ENCODE assay signal across 8 cellular contexts in the genomic region with DNA sequence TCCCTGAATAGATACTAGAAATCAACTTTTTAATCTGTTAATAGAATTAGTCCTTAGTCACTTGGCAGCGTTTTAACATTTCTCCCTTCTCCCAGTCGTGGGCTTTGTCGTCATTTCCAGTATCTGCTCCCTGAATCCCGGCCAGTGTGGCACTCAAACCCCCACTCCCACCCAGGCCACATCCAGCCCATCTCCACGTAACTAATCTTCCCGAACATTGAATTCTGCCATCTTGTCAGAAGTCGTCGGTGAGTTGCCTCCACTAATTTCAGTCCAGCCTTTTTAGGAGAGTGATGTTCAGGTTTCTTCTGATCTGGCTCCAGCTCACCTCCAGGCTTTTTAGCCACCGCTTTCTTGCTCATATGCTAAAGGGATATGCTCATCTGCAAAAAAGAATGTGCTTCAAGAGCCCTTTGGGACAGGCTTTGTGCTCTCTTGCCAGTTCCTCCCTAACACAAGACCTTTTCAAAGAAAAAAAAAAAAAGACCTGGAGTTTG. TPM values are rescaled to one million over a fixed set of nuclear protein-coding genes. Genes with fewer than 3 reads are reported as not detected.
DNase-seq lines count a peak whose midpoint lies in the region; ATAC-seq and TF ChIP-seq lines count a peak whose summit lies in the region.

No MANE protein-coding gene starts in this region.

- no peak for TF ChIP-seq CTCF in gastrocnemius medialis (IDR thresholded peaks at IDR 0.05 in 4 of 5, conservative IDR thresholded peaks at IDR 0.05 in 1 of 5)

- intact Hi-C loops in activated CD4-positive, alpha-beta memory T cell treated with anti-CD3 and anti-CD28 coated beads for 36 hours (cut with micrococcal nuclease): loop anchor here (5.0 kb wide), 2 partner anchors 470 to 1040 kb away; a partner anchor contains a TSS
- intact Hi-C loops in gastrocnemius medialis (cut with DNase I; ENCODE audit: low total_unique reads): loop anchor here (5.0 kb wide), 2 partner anchors 455 to 470 kb away; a partner anchor contains a TSS

- H3K27ac Mint-ChIP-seq in activated naive CD4-positive, alpha-beta T cell treated with anti-CD3 and anti-CD28 coated beads, Interleukin-2, amount 10 ng/mL, durations not matched to agents 7 days and 5 days: peak overlapping the region; percentile 83
- H3K27ac Mint-ChIP-seq in activated CD4-positive, alpha-beta memory T cell treated with anti-CD3 and anti-CD28 coated beads for 36 hours: peak overlapping the region; percentile 75

- no peaks in the 10 kb centered on the region for H3K9me3 ChIP-seq in gastrocnemius medialis

- POLR2A ChIA-PET in activated CD4-positive, alpha-beta memory T cell treated with anti-CD3 and anti-CD28 coated beads for 36 hours (lab: Charles Lee): interaction anchor here (0.6 kb wide), 1 partner anchor 24 kb away, joined by 4 read pairs; no protein-coding TSS in a partner anchor

- H3K9me3 Mint-ChIP-seq in activated naive CD4-positive, alpha-beta T cell treated with anti-CD3 and anti-CD28 coated beads, Interleukin-2, amount 10 ng/mL, durations not matched to agents 7 days and 5 days: no peaks in the 10 kb centered on the region
- no peaks in the 10 kb centered on the region for H3K9me3 Mint-ChIP-seq in activated CD4-positive, alpha-beta memory T cell treated with anti-CD3 and anti-CD28 coated beads for 36 hours

- peaks cover 51% of the 10 kb centered on the region for H3K4me1 Mint-ChIP-seq in activated naive CD4-positive, alpha-beta T cell treated with anti-CD3 and anti-CD28 coated beads, Interleukin-2, amount 10 ng/mL, durations not matched to agents 7 days and 5 days
- H3K4me1 Mint-ChIP-seq in activated CD4-positive, alpha-beta memory T cell treated with anti-CD3 and anti-CD28 coated beads for 36 hours (ENCODE audit: low read depth): peaks cover 36% of the 10 kb centered on the region

- H3K36me3 ChIP-seq in gastrocnemius medialis: no peaks in the 10 kb centered on the region

- H3K36me3 Mint-ChIP-seq in activated naive CD4-positive, alpha-beta T cell treated with anti-CD3 and anti-CD28 coated beads, Interleukin-2, amount 10 ng/mL, durations not matched to agents 7 days and 5 days: peaks cover 29% of the 10 kb centered on the region
- H3K36me3 Mint-ChIP-seq in activated CD4-positive, alpha-beta memory T cell treated with anti-CD3 and anti-CD28 coated beads for 36 hours: peaks cover 36% of the 10 kb centered on the region

- H3K27me3 ChIP-seq in gastrocnemius medialis: no peaks in the 10 kb centered on the region

- in situ Hi-C loops in gastrocnemius medialis (cut with MboI; ENCODE audit: low sequenced_read_pairs in 4 of 4): loop anchor here in 1 of 4 donors (10.0 kb wide), 2 partner anchors 52 to 148 kb away; a partner anchor contains a TSS

- TF ChIP-seq POLR2A in gastrocnemius medialis (IDR thresholded peaks at IDR 0.05): no peak

- CTCF ChIA-PET in activated naive CD4-positive, alpha-beta T cell treated with anti-CD3 and anti-CD28 coated beads, Interleukin-2, amount 10 ng/mL, durations not matched to agents 7 days and 5 days (lab: Charles Lee): interaction anchor here (1.6 kb wide), 1 partner anchor 51 kb away, joined by 4 read pairs; a partner anchor contains a TSS
- CTCF ChIA-PET in activated CD4-positive, alpha-beta memory T cell treated with anti-CD3 and anti-CD28 coated beads for 36 hours (lab: Charles Lee): interaction anchor here (5.0 kb wide), 1 partner anchor 51 kb away, joined by 53 read pairs; a partner anchor contains a TSS

- H3K4me3 ChIP-seq in gastrocnemius medialis: peak overlapping the region; percentile 72 to 95 (median 77)

- H3K4me1 ChIP-seq in gastrocnemius medialis: peaks cover 32 to 39% of the 10 kb centered on the region in 2 donors

- DNase-seq in activated naive CD4-positive, alpha-beta T cell treated with anti-CD3 and anti-CD28 coated beads, Interleukin-2, amount 10 ng/mL, durations not matched to agents 7 days and 5 days: no peak
- no peak for DNase-seq in activated naive CD4-positive, alpha-beta T cell treated with Interleukin-2 at 50 U/mL for 16 hours
- peak; percentile 13 for DNase-seq in activated CD4-positive, alpha-beta memory T cell treated with anti-CD3 and anti-CD28 coated beads for 36 hours
- DNase-seq in globus pallidus (ENCODE audit: low spot score) (peak; percentile 40), gastrocnemius medialis (no peak), foreskin melanocyte (no peak), NCI-H128 (lab: John Stamatoyannopoulos, UW; ENCODE audit: unreplicated experiment) (no peak), putamen (ENCODE audit: low spot score) (no peak)

- H3K4me3 Mint-ChIP-seq in activated naive CD4-positive, alpha-beta T cell treated with anti-CD3 and anti-CD28 coated beads, Interleukin-2, amount 10 ng/mL, durations not matched to agents 7 days and 5 days: peak overlapping the region; percentile 80
- peak overlapping the region; percentile 88 for H3K4me3 Mint-ChIP-seq in activated CD4-positive, alpha-beta memory T cell treated with anti-CD3 and anti-CD28 coated beads for 36 hours

- no peak for ATAC-seq in gastrocnemius medialis

- peak overlapping the region; percentile 83 to 96 (median 91) for H3K27ac ChIP-seq in gastrocnemius medialis

- no peaks in the 10 kb centered on the region for H3K27me3 Mint-ChIP-seq in activated naive CD4-positive, alpha-beta T cell treated with anti-CD3 and anti-CD28 coated beads, Interleukin-2, amount 10 ng/mL, durations not matched to agents 7 days and 5 days
- H3K27me3 Mint-ChIP-seq in activated CD4-positive, alpha-beta memory T cell treated with anti-CD3 and anti-CD28 coated beads for 36 hours: no peaks in the 10 kb centered on the region

RNA-seq across cellular contexts. Expression of a gene that starts 1.3 kb away (rescaled TPM):
- 10 to 100 TPM; 50.4 to 56.8 TPM for total RNA-seq in activated CD4-positive, alpha-beta memory T cell treated with anti-CD3 and anti-CD28 coated beads for 36 hours
- total RNA-seq in gastrocnemius medialis: 10 to 100 TPM; 23.5 to 80.3 (median 48.9) TPM

RNA-seq across cellular contexts. Expression of a gene that starts 51.0 kb away (rescaled TPM):
- total RNA-seq in activated CD4-positive, alpha-beta memory T cell treated with anti-CD3 and anti-CD28 coated beads for 36 hours: 10 to 100 TPM; 19.2 to 19.7 TPM
- total RNA-seq in gastrocnemius medialis: 1 to 10 TPM; 2.4 to 7.6 (median 5.1) TPM

Comparison
In these comparisons a context has a peak if more than half of its experiments do, and no peak if none do; other contexts are left out.
1. DNase-seq: peak in activated CD4-positive, alpha-beta memory T cell treated with anti-CD3 and anti-CD28 coated beads for 36 hours (single experiment) and globus pallidus (single experiment); none in activated naive CD4-positive, alpha-beta T cell treated with anti-CD3 and anti-CD28 coated beads, Interleukin-2, amount 10 ng/mL, durations not matched to agents 7 days and 5 days (single experiment), activated naive CD4-positive, alpha-beta T cell treated with Interleukin-2 at 50 U/mL for 16 hours (single experiment), gastrocnemius medialis (0 of 2), foreskin melanocyte (single experiment), NCI-H128 (single experiment) and putamen (single experiment).